Comparison of ENCODE assay signal across 8 cellular contexts in the genomic region with DNA sequence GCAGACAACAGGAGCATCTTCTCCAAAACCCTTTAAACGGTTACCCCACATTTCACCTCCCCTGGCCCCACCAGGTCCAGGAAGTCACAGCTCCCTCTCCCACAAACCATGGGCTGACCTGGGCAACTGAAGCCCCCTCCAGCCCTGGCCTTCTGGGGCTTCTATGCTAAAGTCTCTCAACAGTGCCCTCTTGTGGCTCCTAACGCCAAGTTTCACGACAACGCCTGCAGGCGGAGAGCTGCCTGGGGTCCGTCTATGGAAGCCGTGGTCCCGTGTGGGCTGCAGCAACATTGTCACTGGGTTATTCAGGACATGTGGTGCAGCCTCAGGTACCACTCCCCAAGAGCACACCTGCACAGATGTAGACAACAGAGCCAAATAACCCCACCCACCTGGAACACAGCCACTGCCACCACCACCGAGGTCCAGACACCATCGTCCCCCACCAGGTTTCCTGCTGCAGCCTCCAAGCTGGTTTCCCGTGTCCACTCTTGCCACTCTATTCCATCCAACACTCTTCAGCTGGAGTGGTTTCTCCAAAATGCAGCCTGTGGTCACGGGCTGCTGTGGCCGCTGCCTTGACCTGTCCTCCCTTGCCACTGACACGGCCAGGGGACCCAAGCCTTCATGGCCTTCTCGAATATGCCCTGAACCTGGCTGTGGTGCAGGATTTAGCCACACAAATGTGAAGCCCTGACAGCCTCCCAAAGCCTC. TPM values are rescaled to one million over a fixed set of nuclear protein-coding genes. Genes with fewer than 3 reads are reported as not detected.
DNase-seq lines count a peak whose midpoint lies in the region; ATAC-seq and TF ChIP-seq lines count a peak whose summit lies in the region.

No MANE protein-coding gene starts in this region.

- H3K4me2 ChIP-seq in neural cell (ENCODE audit: low read length), result no peak overlapping the region

- TF ChIP-seq EP300 in neural cell (conservative IDR thresholded peaks at IDR 0.05; ENCODE audit: poor library complexity, severe bottlenecking), result no peak

- H3K27me3 ChIP-seq in HAP-1 (ENCODE audit: low read depth), result no peaks in the 10 kb centered on the region
- H3K27me3 ChIP-seq in neural cell (ENCODE audit: insufficient read depth, low read depth, low read length), result no peaks in the 10 kb centered on the region

- no peak overlapping the region for H3K27ac ChIP-seq in neural cell (ENCODE audit: low read length)

- H3K4me1 ChIP-seq in HAP-1, result no peaks in the 10 kb centered on the region

- no peak overlapping the region for H3K4me3 ChIP-seq in AG09309 (ENCODE audit: control insufficient read depth, low read depth, low read length)
- H3K4me3 ChIP-seq in HAP-1, result no peak overlapping the region
- H3K4me3 ChIP-seq in epithelial cell of proximal tubule (ENCODE audit: low read depth, low read length), result no peak overlapping the region
- no peak overlapping the region for H3K4me3 ChIP-seq in neural cell (ENCODE audit: low read length)

- H3K79me2 ChIP-seq in neural cell (replicated peaks; ENCODE audit: insufficient read depth, low read length), result no peaks in the 10 kb centered on the region

- no peaks in the 10 kb centered on the region for H3K9me3 ChIP-seq in HAP-1
- no peaks in the 10 kb centered on the region for H3K9me3 ChIP-seq in neural cell (ENCODE audit: low read length)

- no peaks in the 10 kb centered on the region for H3K9me2 ChIP-seq in neural cell (ENCODE audit: insufficient read depth, low read length)

- H4K20me1 ChIP-seq in neural cell (ENCODE audit: insufficient read depth), result no peaks in the 10 kb centered on the region

- ATAC-seq in HG03354 (IDR thresholded peaks at IDR 0.05; ENCODE audit: poor library complexity, severe bottlenecking, unreplicated experiment), result no peak

- no peaks in the 10 kb centered on the region for H3F3A ChIP-seq in neural cell (ENCODE audit: insufficient read depth, low read length, poor library complexity, severe bottlenecking)

- TF ChIP-seq RAD21 in neural cell (conservative IDR thresholded peaks at IDR 0.05), result peak; percentile 38

- H3K9ac ChIP-seq in neural cell (ENCODE audit: low read length), result no peak overlapping the region

- DNase-seq in AG09309 (ENCODE audit: low read depth), result no peak
- DNase-seq in HAP-1 (ENCODE audit: low spot score in 2 of 2), result peak; percentile 16 to 73
- DNase-seq in activated CD4-positive, alpha-beta T cell treated with anti-CD3 and anti-CD28 coated beads for 4 hours, result peak; percentile 15 to 28
- DNase-seq in epithelial cell of proximal tubule (ENCODE audit: low read depth), result no peak
- DNase-seq in occipital lobe (lab: John Stamatoyannopoulos, UW), result no peak
- no peak for DNase-seq in NCI-H510A treated with DMSO at 0.1 percent for 48 hours (lab: John Stamatoyannopoulos, UW)

- in situ Hi-C loops in HAP-1 (cut with MboI; ENCODE audit: low sequenced_read_pairs), result no loop called here

- H3K36me3 ChIP-seq in HAP-1 (replicated peaks), result no peaks in the 10 kb centered on the region
- H3K36me3 ChIP-seq in neural cell (ENCODE audit: insufficient read depth, low read length), result no peaks in the 10 kb centered on the region

- H2AFZ ChIP-seq in neural cell (ENCODE audit: low read depth, low read length), result no peak overlapping the region

- TF ChIP-seq CTCF in AG09309 (IDR thresholded peaks at IDR 0.05; ENCODE audit: control insufficient read depth, insufficient read depth, low read depth, low read length, missing control alignments) (peak; percentile 57), epithelial cell of proximal tubule (conservative IDR thresholded peaks at IDR 0.05; ENCODE audit: low read depth, low read length) (peak; percentile 68), neural cell (IDR thresholded peaks at IDR 0.05; ENCODE audit: poor library complexity, severe bottlenecking) (peak; percentile 50)

TF ChIP-seq in neural cell, 6 proteins besides CTCF, POLR2A, EP300 and RAD21:
- TF ChIP-seq, protein P1, sequence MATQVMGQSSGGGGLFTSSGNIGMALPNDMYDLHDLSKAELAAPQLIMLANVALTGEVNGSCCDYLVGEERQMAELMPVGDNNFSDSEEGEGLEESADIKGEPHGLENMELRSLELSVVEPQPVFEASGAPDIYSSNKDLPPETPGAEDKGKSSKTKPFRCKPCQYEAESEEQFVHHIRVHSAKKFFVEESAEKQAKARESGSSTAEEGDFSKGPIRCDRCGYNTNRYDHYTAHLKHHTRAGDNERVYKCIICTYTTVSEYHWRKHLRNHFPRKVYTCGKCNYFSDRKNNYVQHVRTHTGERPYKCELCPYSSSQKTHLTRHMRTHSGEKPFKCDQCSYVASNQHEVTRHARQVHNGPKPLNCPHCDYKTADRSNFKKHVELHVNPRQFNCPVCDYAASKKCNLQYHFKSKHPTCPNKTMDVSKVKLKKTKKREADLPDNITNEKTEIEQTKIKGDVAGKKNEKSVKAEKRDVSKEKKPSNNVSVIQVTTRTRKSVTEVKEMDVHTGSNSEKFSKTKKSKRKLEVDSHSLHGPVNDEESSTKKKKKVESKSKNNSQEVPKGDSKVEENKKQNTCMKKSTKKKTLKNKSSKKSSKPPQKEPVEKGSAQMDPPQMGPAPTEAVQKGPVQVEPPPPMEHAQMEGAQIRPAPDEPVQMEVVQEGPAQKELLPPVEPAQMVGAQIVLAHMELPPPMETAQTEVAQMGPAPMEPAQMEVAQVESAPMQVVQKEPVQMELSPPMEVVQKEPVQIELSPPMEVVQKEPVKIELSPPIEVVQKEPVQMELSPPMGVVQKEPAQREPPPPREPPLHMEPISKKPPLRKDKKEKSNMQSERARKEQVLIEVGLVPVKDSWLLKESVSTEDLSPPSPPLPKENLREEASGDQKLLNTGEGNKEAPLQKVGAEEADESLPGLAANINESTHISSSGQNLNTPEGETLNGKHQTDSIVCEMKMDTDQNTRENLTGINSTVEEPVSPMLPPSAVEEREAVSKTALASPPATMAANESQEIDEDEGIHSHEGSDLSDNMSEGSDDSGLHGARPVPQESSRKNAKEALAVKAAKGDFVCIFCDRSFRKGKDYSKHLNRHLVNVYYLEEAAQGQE (IDR thresholded peaks at IDR 0.05; ENCODE audit: borderline replicate concordance), result no peak
- no peak for TF ChIP-seq MXI1 (conservative IDR thresholded peaks at IDR 0.05; ENCODE audit: poor library complexity, severe bottlenecking)
- no peak for TF ChIP-seq EZH2 (IDR thresholded peaks at IDR 0.05; ENCODE audit: borderline replicate concordance, insufficient read depth, low read length, poor library complexity, severe bottlenecking)
- TF ChIP-seq SMC3 (conservative IDR thresholded peaks at IDR 0.05; ENCODE audit: poor library complexity), result peak; percentile 61
- TF ChIP-seq TAF1 (IDR thresholded peaks at IDR 0.05; ENCODE audit: low read depth), result no peak
- no peak for TF ChIP-seq POLR2AphosphoS5 (IDR thresholded peaks at IDR 0.05)

RNA-seq across cellular contexts. Expression of a gene that starts 19.1 kb away (rescaled TPM):
- 0.65 and 1.7 TPM in 2 replicates for total RNA-seq in epithelial cell of proximal tubule
- polyA plus RNA-seq in neural cell, result 2.8 and 5.9 TPM in 2 replicates
- polyA minus RNA-seq in neural cell, result 3.1 and 5.1 TPM in 2 replicates
- total RNA-seq in occipital lobe, result 3.1 TPM

Comparison
In these comparisons a context has a peak if more than half of its experiments do, and no peak if none do; other contexts are left out.
1. DNase-seq: peak in HAP-1 (2 of 2) and activated CD4-positive, alpha-beta T cell treated with anti-CD3 and anti-CD28 coated beads for 4 hours (2 of 2); none in AG09309 (single experiment), epithelial cell of proximal tubule (single experiment), occipital lobe (single experiment) and NCI-H510A treated with DMSO at 0.1 percent for 48 hours (single experiment).
2. Peak in every context shown above with its lines, with median percentiles within 50 percentile points of each other: CTCF ChIP-seq.